In genomic region chr22:42070517-42071422, GRCh38 we compare ENCODE assay signal across 8 cellular contexts. TPM values are rescaled to one million over a fixed set of nuclear protein-coding genes. Genes with fewer than 3 reads are reported as not detected.
DNase-seq lines count a peak whose midpoint lies in the region; ATAC-seq and TF ChIP-seq lines count a peak whose summit lies in the region.

NAGA (minus strand) TSS chr22:42070812; CDS start chr22:42070297, 515 bp downstream.

- peaks cover 4% of the 10 kb centered on the region for H3K36me3 ChIP-seq in H7 (replicated peaks; ENCODE audit: control insufficient read depth, insufficient read depth, low read length)

- peak; percentile 96 to 98 for ATAC-seq in naive thymus-derived CD8-positive, alpha-beta T cell
- ATAC-seq in stimulated activated naive B cell treated with anti-CD40 and anti-IgM and Interleukin-4, amounts not matched to agents 10 μg/mL and 1 μg/mL and 100 μg/mL, for 72 hours (replicated peaks) = peak; percentile 94 to 95

- H3K36me3 Mint-ChIP-seq in activated T-helper 2 cell treated with anti-CD3 and anti-CD28 coated beads, Interferon-gamma antibody, Interleukin-2, Interleukin-4, amounts not matched to agents 10 μg/mL and 5 μg/mL and 100 μg/mL, durations not matched to agents 14 hours and 24 hours and 36 hours (ENCODE audit: low read depth) = peaks cover 20% of the 10 kb centered on the region
- H3K36me3 Mint-ChIP-seq in naive thymus-derived CD8-positive, alpha-beta T cell = peaks cover 0 to 14% (median 4%) of the 10 kb centered on the region in 3 donors
- peaks cover 19 to 23% of the 10 kb centered on the region in 2 donors for H3K36me3 Mint-ChIP-seq in stimulated activated naive B cell treated with anti-CD40 and anti-IgM and Interleukin-4, amounts not matched to agents 10 μg/mL and 1 μg/mL and 100 μg/mL, for 72 hours

- no peaks in the 10 kb centered on the region for H3K27me3 Mint-ChIP-seq in activated T-helper 2 cell treated with anti-CD3 and anti-CD28 coated beads, Interferon-gamma antibody, Interleukin-2, Interleukin-4, amounts not matched to agents 10 μg/mL and 5 μg/mL and 100 μg/mL, durations not matched to agents 14 hours and 24 hours and 36 hours (ENCODE audit: low read depth)
- no peaks in the 10 kb centered on the region for H3K27me3 Mint-ChIP-seq in naive thymus-derived CD8-positive, alpha-beta T cell
- no peaks in the 10 kb centered on the region for H3K27me3 Mint-ChIP-seq in stimulated activated naive B cell treated with anti-CD40 and anti-IgM and Interleukin-4, amounts not matched to agents 10 μg/mL and 1 μg/mL and 100 μg/mL, for 72 hours

- peak within 1 kb of the TSS; percentile 90 for H3K27ac Mint-ChIP-seq in activated T-helper 2 cell treated with anti-CD3 and anti-CD28 coated beads, Interferon-gamma antibody, Interleukin-2, Interleukin-4, amounts not matched to agents 10 μg/mL and 5 μg/mL and 100 μg/mL, durations not matched to agents 14 hours and 24 hours and 36 hours
- peak within 1 kb of the TSS; percentile 64 to 95 (median 92) for H3K27ac Mint-ChIP-seq in naive thymus-derived CD8-positive, alpha-beta T cell
- peak within 1 kb of the TSS; percentile 94 for H3K27ac Mint-ChIP-seq in stimulated activated naive B cell treated with anti-CD40 and anti-IgM and Interleukin-4, amounts not matched to agents 10 μg/mL and 1 μg/mL and 100 μg/mL, for 72 hours

- POLR2A ChIA-PET in naive thymus-derived CD8-positive, alpha-beta T cell (lab: Charles Lee) = interaction anchor here (0.6 to 3.0 kb wide), 6 partner anchors 9 to 1951 kb away, joined by 3 to 46 read pairs (median 4); partner anchors contain the start of genes NDUFA6, SMDT1 and WBP2NL

- peak within 1 kb of the TSS; percentile 83 for H3K4me3 Mint-ChIP-seq in activated T-helper 2 cell treated with anti-CD3 and anti-CD28 coated beads, Interferon-gamma antibody, Interleukin-2, Interleukin-4, amounts not matched to agents 10 μg/mL and 5 μg/mL and 100 μg/mL, durations not matched to agents 14 hours and 24 hours and 36 hours (ENCODE audit: low read depth)
- H3K4me3 Mint-ChIP-seq in naive thymus-derived CD8-positive, alpha-beta T cell = peak within 1 kb of the TSS; percentile 86 to 97 (median 93)
- H3K4me3 Mint-ChIP-seq in stimulated activated naive B cell treated with anti-CD40 and anti-IgM and Interleukin-4, amounts not matched to agents 10 μg/mL and 1 μg/mL and 100 μg/mL, for 72 hours = peak within 1 kb of the TSS; percentile 88 to 94

- DNase-seq in ELF-1 (ENCODE audit: low read depth, low spot score) (peak; percentile 97), H7 (peak; percentile 99), M059J (ENCODE audit: low read depth) (peak; percentile 96), fibroblast of mammary gland (ENCODE audit: low read depth) (peak; percentile 95)
- DNase-seq in activated T-helper 2 cell treated with anti-CD3 and anti-CD28 coated beads, Interferon-gamma antibody, Interleukin-2, Interleukin-4, amounts not matched to agents 10 μg/mL and 5 μg/mL and 100 μg/mL, durations not matched to agents 14 hours and 24 hours and 36 hours (ENCODE audit: low spot score) = peak; percentile 93
- peak; percentile 79 to 95 (median 88) for DNase-seq in naive thymus-derived CD8-positive, alpha-beta T cell
- DNase-seq in stimulated activated naive B cell treated with anti-CD40 and anti-IgM and Interleukin-4, amounts not matched to agents 10 μg/mL and 1 μg/mL and 100 μg/mL, for 72 hours = peak; percentile 92

- H3K27me3 ChIP-seq in H7 (ENCODE audit: control insufficient read depth, insufficient read depth, low read length) = peaks cover 12% of the 10 kb centered on the region

- peak within 1 kb of the TSS; percentile 65 for H3K4me3 ChIP-seq in H7 (ENCODE audit: insufficient read depth, low read depth, low read length)
- peak within 1 kb of the TSS; percentile 60 for H3K4me3 ChIP-seq in fibroblast of mammary gland (ENCODE audit: control insufficient read depth, low read depth, low read length)

- H3K4me1 Mint-ChIP-seq in activated T-helper 2 cell treated with anti-CD3 and anti-CD28 coated beads, Interferon-gamma antibody, Interleukin-2, Interleukin-4, amounts not matched to agents 10 μg/mL and 5 μg/mL and 100 μg/mL, durations not matched to agents 14 hours and 24 hours and 36 hours (ENCODE audit: low read depth) = peaks cover 25% of the 10 kb centered on the region
- peaks cover 21 to 53% (median 38%) of the 10 kb centered on the region in 4 donors for H3K4me1 Mint-ChIP-seq in naive thymus-derived CD8-positive, alpha-beta T cell
- peaks cover 18 to 34% of the 10 kb centered on the region in 2 donors for H3K4me1 Mint-ChIP-seq in stimulated activated naive B cell treated with anti-CD40 and anti-IgM and Interleukin-4, amounts not matched to agents 10 μg/mL and 1 μg/mL and 100 μg/mL, for 72 hours

- no peak for TF ChIP-seq CTCF in fibroblast of mammary gland (conservative IDR thresholded peaks at IDR 0.05; ENCODE audit: control insufficient read depth, insufficient read depth, low read depth, low read length)

- intact Hi-C loops in activated T-helper 2 cell treated with anti-CD3 and anti-CD28 coated beads, Interferon-gamma antibody, Interleukin-2, Interleukin-4, amounts not matched to agents 10 μg/mL and 5 μg/mL and 100 μg/mL, durations not matched to agents 14 hours and 24 hours and 36 hours (cut with micrococcal nuclease) = loop anchor here (1.0 to 10.0 kb wide), 7 partner anchors 10 to 372 kb away; partner anchors contain the start of genes CENPM, SREBF2 and WBP2NL

- peak; percentile 81 for TF ChIP-seq POLR2A in Raji (IDR thresholded peaks at IDR 0.05; ENCODE audit: insufficient read depth, low read depth, low read length)

- H3K9me3 Mint-ChIP-seq in activated T-helper 2 cell treated with anti-CD3 and anti-CD28 coated beads, Interferon-gamma antibody, Interleukin-2, Interleukin-4, amounts not matched to agents 10 μg/mL and 5 μg/mL and 100 μg/mL, durations not matched to agents 14 hours and 24 hours and 36 hours = no peaks in the 10 kb centered on the region
- no peaks in the 10 kb centered on the region for H3K9me3 Mint-ChIP-seq in naive thymus-derived CD8-positive, alpha-beta T cell
- H3K9me3 Mint-ChIP-seq in stimulated activated naive B cell treated with anti-CD40 and anti-IgM and Interleukin-4, amounts not matched to agents 10 μg/mL and 1 μg/mL and 100 μg/mL, for 72 hours = no peaks in the 10 kb centered on the region

RNA-seq across cellular contexts. Expression of gene NAGA, which starts in this region (rescaled TPM):
- total RNA-seq in H7 (2014; rRNA removed; shearing (Covaris generic)) = 30.9 and 44.5 TPM in 2 replicates
- 19.6 and 25.7 TPM in 2 replicates for total RNA-seq in M059J (2014; rRNA removed; shearing (Covaris generic))
- total RNA-seq in activated T-helper 2 cell treated with anti-CD3 and anti-CD28 coated beads, Interferon-gamma antibody, Interleukin-2, Interleukin-4, amounts not matched to agents 10 μg/mL and 5 μg/mL and 100 μg/mL, durations not matched to agents 14 hours and 24 hours and 36 hours = 38.8 and 44.9 TPM in 2 replicates
- 1 to 10 TPM; 7.8 to 9.1 TPM for total RNA-seq in naive thymus-derived CD8-positive, alpha-beta T cell
- polyA plus RNA-seq in naive thymus-derived CD8-positive, alpha-beta T cell = 10 to 100 TPM in 2 of 3 donors, 1 to 10 TPM in 1; 8.2 to 11.2 (median 10.2) TPM

Comparison
In these comparisons a context has a peak if more than half of its experiments do, and no peak if none do; other contexts are left out.
1. Peak in every context shown above with its lines: DNase-seq, ATAC-seq and H3K4me3 ChIP-seq.